ENCODE assay signal across 8 cellular contexts in the genomic region with DNA sequence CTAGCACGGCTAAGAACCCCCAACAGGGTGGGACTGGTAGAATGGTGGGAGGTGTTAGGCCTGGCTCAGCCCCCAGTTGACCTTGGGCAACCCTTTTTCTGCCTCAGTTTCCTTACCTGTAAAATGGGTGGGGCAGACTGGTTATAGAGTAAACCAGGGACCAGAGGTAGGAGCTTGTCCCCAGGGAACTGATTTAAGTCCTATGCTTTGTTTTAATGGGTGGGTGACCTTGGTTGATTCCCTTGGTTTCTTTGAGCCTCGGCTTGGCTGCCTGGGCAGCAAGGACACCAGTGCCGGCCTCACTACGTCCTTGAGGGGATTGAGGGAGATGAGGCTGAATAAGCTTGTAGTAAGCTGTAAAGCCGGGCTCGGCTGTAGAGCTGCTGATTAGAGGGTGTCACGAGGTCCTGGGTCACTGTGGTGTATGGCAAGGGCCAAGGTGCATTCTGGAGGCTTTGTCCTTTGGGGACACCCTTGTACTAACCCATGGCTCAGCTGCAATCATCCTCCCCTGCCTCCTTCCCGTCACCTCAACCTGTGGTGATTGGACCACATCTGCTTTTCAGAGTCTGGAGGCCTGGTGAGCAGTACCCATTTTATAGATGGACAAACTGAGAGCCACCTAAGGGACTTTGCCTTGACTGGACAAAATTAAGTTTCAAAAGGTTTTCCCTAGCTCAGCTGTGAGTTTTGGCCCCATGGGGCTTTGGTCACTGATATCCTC. TPM values are rescaled to one million over a fixed set of nuclear protein-coding genes. Genes with fewer than 3 reads are reported as not detected.
DNase-seq lines count a peak whose midpoint lies in the region; ATAC-seq, FAIRE-seq and TF ChIP-seq lines count a peak whose summit lies in the region.

No MANE protein-coding gene starts in this region.

- H3K27me3 ChIP-seq in CD8-positive, alpha-beta T cell (ENCODE audit: insufficient read depth, low read length) = no peaks in the 10 kb centered on the region
- H3K27me3 ChIP-seq in duodenal mucosa (ENCODE audit: control insufficient read depth in 1 of 2, insufficient read depth in 2 of 2, low read length in 2 of 2) = no peaks in the 10 kb centered on the region

- TF ChIP-seq CTCF in CD8-positive, alpha-beta T cell (IDR thresholded peaks at IDR 0.05) = no peak
- TF ChIP-seq CTCF in NB4 (IDR thresholded peaks at IDR 0.05; ENCODE audit: low read depth, low read length) (no peak), osteocyte (IDR thresholded peaks at IDR 0.05) (no peak)

- no peak for TF ChIP-seq POLR2A in NB4 (IDR thresholded peaks at IDR 0.05; ENCODE audit: extremely low read depth, insufficient read length)

- H3K9me3 Mint-ChIP-seq in CD8-positive, alpha-beta T cell = no peaks in the 10 kb centered on the region
- no peaks in the 10 kb centered on the region for H3K9me3 Mint-ChIP-seq in osteocyte (ENCODE audit: unreplicated experiment)

- no peak for FAIRE-seq in urothelium cell line (lab: Jason Lieb, UNC)

- H3K4me3 Mint-ChIP-seq in CD8-positive, alpha-beta T cell = peak overlapping the region; percentile 97
- peak overlapping the region; percentile 95 for H3K4me3 Mint-ChIP-seq in osteocyte (ENCODE audit: unreplicated experiment)

- no peak for DNase-seq in CD8-positive, alpha-beta T cell
- DNase-seq in NB4 (ENCODE audit: low read depth) = peak; percentile 36
- no peak for DNase-seq in osteocyte (ENCODE audit: extremely low spot score, unreplicated experiment)
- no peak for DNase-seq in ecto neural progenitor cell (ENCODE audit: low spot score)
- no peak for DNase-seq in urothelium cell line (ENCODE audit: low spot score)

- no peak for ATAC-seq in CD8-positive, alpha-beta T cell
- ATAC-seq in GM19397 (IDR thresholded peaks at IDR 0.05; ENCODE audit: unreplicated experiment) (no peak), HG02571 (IDR thresholded peaks at IDR 0.05; ENCODE audit: unreplicated experiment) (no peak)

- peaks cover 29% of the 10 kb centered on the region for H3K4me1 ChIP-seq in CD8-positive, alpha-beta T cell (ENCODE audit: insufficient read depth, low read length)
- peaks cover 32 to 41% of the 10 kb centered on the region in 2 donors for H3K4me1 ChIP-seq in duodenal mucosa (ENCODE audit: control insufficient read depth in 1 of 2, insufficient read depth in 2 of 2, low read length in 2 of 2)

- no peaks in the 10 kb centered on the region for H3K36me3 ChIP-seq in CD8-positive, alpha-beta T cell (ENCODE audit: insufficient read depth, low read length)
- H3K36me3 ChIP-seq in duodenal mucosa (ENCODE audit: control insufficient read depth in 1 of 2, insufficient read depth in 2 of 2, low read length in 2 of 2) = peaks cover 0 to 2% of the 10 kb centered on the region in 2 donors

- POLR2A ChIA-PET in CD8-positive, alpha-beta T cell (lab: Charles Lee) = interaction anchor here (1.1 to 4.9 kb wide), 4 partner anchors 11 to 63 kb away, joined by 3 to 81 read pairs (median 4); no protein-coding TSS in a partner anchor

- H3K4me1 Mint-ChIP-seq in CD8-positive, alpha-beta T cell (ENCODE audit: low read depth) = peaks cover 50% of the 10 kb centered on the region
- peaks cover 46% of the 10 kb centered on the region for H3K4me1 Mint-ChIP-seq in osteocyte (ENCODE audit: unreplicated experiment)

- H3K9ac ChIP-seq in duodenal mucosa (ENCODE audit: low read depth in 1 of 2, low read length in 2 of 2) = peak overlapping the region; percentile 57 to 82

- H3K4me3 ChIP-seq in CD8-positive, alpha-beta T cell (ENCODE audit: low read depth, low read length) = peak overlapping the region; percentile 72
- H3K4me3 ChIP-seq in NB4 (ENCODE audit: low read depth, low read length) (peak overlapping the region; percentile 100), duodenal mucosa (ENCODE audit: low read depth in 1 of 2, low read length in 2 of 2) (peak overlapping the region; percentile 100)

- no peaks in the 10 kb centered on the region for H3K27me3 Mint-ChIP-seq in CD8-positive, alpha-beta T cell (ENCODE audit: low read depth)
- no peaks in the 10 kb centered on the region for H3K27me3 Mint-ChIP-seq in osteocyte (ENCODE audit: unreplicated experiment)

- CTCF ChIA-PET in CD8-positive, alpha-beta T cell (lab: Charles Lee) = interaction anchor here (1.2 to 7.9 kb wide), 6 partner anchors 20 to 513 kb away, joined by 3 to 56 read pairs (median 4); no protein-coding TSS in a partner anchor

- intact Hi-C loops in CD8-positive, alpha-beta T cell (cut with DNase I, micrococcal nuclease) = loop anchor here (5.0 to 10.0 kb wide), 4 partner anchors 142 to 750 kb away; partner anchors contain the start of gene RBSN (in 1 of the 2)

- H3K27ac ChIP-seq in CD8-positive, alpha-beta T cell (ENCODE audit: low read depth, low read length) = no peak overlapping the region
- no peak overlapping the region for H3K27ac ChIP-seq in duodenal mucosa (ENCODE audit: low read depth, low read length)

- no peaks in the 10 kb centered on the region for H3K9me3 ChIP-seq in CD8-positive, alpha-beta T cell (ENCODE audit: low read length)
- H3K9me3 ChIP-seq in duodenal mucosa (ENCODE audit: control insufficient read depth in 1 of 2, low read length in 2 of 2) = no peaks in the 10 kb centered on the region

- peaks cover 21% of the 10 kb centered on the region for H3K36me3 Mint-ChIP-seq in CD8-positive, alpha-beta T cell
- peaks cover 6% of the 10 kb centered on the region for H3K36me3 Mint-ChIP-seq in osteocyte (ENCODE audit: unreplicated experiment)

- H3K27ac Mint-ChIP-seq in CD8-positive, alpha-beta T cell = no peak overlapping the region
- no peak overlapping the region for H3K27ac Mint-ChIP-seq in osteocyte (ENCODE audit: unreplicated experiment)

RNA-seq across cellular contexts. Expression of gene SLC6A6, which starts 2.2 kb away (rescaled TPM):
- 10 to 100 TPM; 25.8 to 30.9 TPM for total RNA-seq in CD8-positive, alpha-beta T cell
- 37.2 and 41.9 TPM in 2 replicates for total RNA-seq in osteocyte
